15 cellular contexts compared by ENCODE assay signal in the genomic region with DNA sequence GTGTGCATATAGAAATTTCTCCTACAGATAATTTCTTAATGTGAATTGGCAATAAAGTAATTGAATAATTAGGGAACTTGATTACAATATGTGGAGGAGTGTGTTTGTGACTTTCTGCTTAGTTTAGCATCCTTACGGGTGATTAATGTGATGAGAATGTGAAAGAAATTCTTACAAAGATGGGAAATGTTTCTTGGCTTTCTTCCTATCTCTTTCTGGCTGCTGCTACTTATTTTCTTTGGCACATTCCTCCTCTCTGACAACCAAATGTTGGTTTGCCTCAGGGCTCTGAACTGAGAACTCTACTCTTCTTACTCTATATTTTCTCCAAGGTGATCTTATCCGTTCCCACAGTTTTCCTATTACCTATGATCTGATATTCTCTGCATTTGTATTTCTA.
DNase-seq lines count a peak whose midpoint lies in the region; ATAC-seq and TF ChIP-seq lines count a peak whose summit lies in the region.
"Had no signal": no experiment of that assay in that cellular context is flagged by ENCODE, and none has a peak within 500 bp of the region (broad histone marks: within the 10 kb centered on the region; RNA-seq: fewer than 3 reads in every experiment).

No MANE protein-coding gene starts in this region.

- H3K36me3 ChIP-seq in fibroblast of lung (ENCODE audit: control insufficient read depth, insufficient read depth, low read length) (no peaks in the 10 kb centered on the region), upper lobe of left lung (no peaks in the 10 kb centered on the region)

- H3K27me3 Mint-ChIP-seq in osteocyte (ENCODE audit: unreplicated experiment): no peaks in the 10 kb centered on the region

- TF ChIP-seq POLR2A in upper lobe of left lung (IDR thresholded peaks at IDR 0.05): no peak

- H3K27ac Mint-ChIP-seq in osteocyte (ENCODE audit: unreplicated experiment): peak overlapping the region; percentile 21
- H3K27ac Mint-ChIP-seq: CD4-positive, alpha-beta memory T cell; stimulated activated naive CD8-positive, alpha-beta T cell treated with anti-CD3 and anti-CD28 coated beads, Interleukin-15, Interleukin-2, amounts not matched to agents 100 ng/mL and 50 ng/mL, for 24 hours had no signal

- H3K36me3 Mint-ChIP-seq in osteocyte (ENCODE audit: unreplicated experiment): peaks cover 5% of the 10 kb centered on the region

- H3K4me3 ChIP-seq in fibroblast of lung (replicated peaks in 1 of 4; ENCODE audit: control extremely low read depth in 1 of 4, insufficient read depth in 1 of 4, low read depth in 3 of 4, low read length in 4 of 4) (no peak overlapping the region), upper lobe of left lung (no peak overlapping the region)

- no peak for TF ChIP-seq EP300 in upper lobe of left lung (IDR thresholded peaks at IDR 0.05)

- no peaks in the 10 kb centered on the region for H3K79me2 ChIP-seq in fibroblast of lung (ENCODE audit: control insufficient read depth, insufficient read depth, low read length)

- H3K27me3 ChIP-seq in fibroblast of lung (ENCODE audit: control insufficient read depth, insufficient read depth, low read length) (no peaks in the 10 kb centered on the region), upper lobe of left lung (no peaks in the 10 kb centered on the region)

- H3K4me3 Mint-ChIP-seq in osteocyte (ENCODE audit: unreplicated experiment): no peak overlapping the region
- H3K4me3 Mint-ChIP-seq: CD4-positive, alpha-beta memory T cell; stimulated activated naive CD8-positive, alpha-beta T cell treated with anti-CD3 and anti-CD28 coated beads, Interleukin-15, Interleukin-2, amounts not matched to agents 100 ng/mL and 50 ng/mL, for 24 hours had no signal

- H3K4me1 ChIP-seq in fibroblast of lung (ENCODE audit: control insufficient read depth, extremely low read depth, insufficient read depth, low read length) (peaks cover 6% of the 10 kb centered on the region), upper lobe of left lung (peaks cover 0 to 6% (median 4%) of the 10 kb centered on the region in 4 donors)

- no peak overlapping the region for H3K9ac ChIP-seq in fibroblast of lung (ENCODE audit: insufficient read depth, low read length)

- no peak for ATAC-seq in left colon
- ATAC-seq in upper lobe of left lung (ENCODE audit: low FRiP score in 2 of 2): no peak
- ATAC-seq: activated CD4-positive, CD25-positive, alpha-beta regulatory T cell treated with anti-CD3 and anti-CD28 coated beads, Interleukin-2, amount 50 U/mL, for 24 hours had no signal

- DNase-seq in EH (ENCODE audit: low read depth): peak; percentile 91
- peak; percentile 83 for DNase-seq in RPMI7951 (ENCODE audit: low read depth)
- peak; percentile 67 to 93 for DNase-seq in fibroblast of lung (ENCODE audit: low read depth in 2 of 2)
- no peak for DNase-seq in osteocyte (ENCODE audit: extremely low spot score, unreplicated experiment)
- DNase-seq in left colon: no peak
- no peak for DNase-seq in DMS53 treated with DMSO at 0.1 percent for 48 hours (lab: John Stamatoyannopoulos, UW; ENCODE audit: unreplicated experiment)
- DNase-seq in upper lobe of left lung: no peak
- DNase-seq in NCI-H2081 (lab: John Stamatoyannopoulos, UW): no peak
- DNase-seq: activated T-cell treated with anti-CD3 and anti-CD28 coated beads, Interleukin-2, amount 50 U/mL, for 1 hour; anterior cingulate cortex; CD4-positive, alpha-beta memory T cell; effector memory CD4-positive, alpha-beta T cell; mesendoderm had no signal

- H4K20me1 ChIP-seq in fibroblast of lung (ENCODE audit: control insufficient read depth, extremely low read depth, insufficient read depth, low read length): no peaks in the 10 kb centered on the region

- H3K4me1 Mint-ChIP-seq in osteocyte (ENCODE audit: unreplicated experiment): peaks cover 48% of the 10 kb centered on the region
- H3K4me1 Mint-ChIP-seq: CD4-positive, alpha-beta memory T cell had no signal

- 61 to 64% methylated on average over 2 of the region's 2 CpGs for WGBS in upper lobe of left lung, 2 donors

- peaks cover 15% of the 10 kb centered on the region for H3K9me3 Mint-ChIP-seq in osteocyte (ENCODE audit: unreplicated experiment)

- intact Hi-C loops in left colon (cut with DNase I, micrococcal nuclease): no loop called here

- H3K27ac ChIP-seq in fibroblast of lung (ENCODE audit: insufficient read depth, low read length) (no peak overlapping the region), upper lobe of left lung (no peak overlapping the region)

- H3K9me3 ChIP-seq in fibroblast of lung (ENCODE audit: control insufficient read depth, insufficient read depth, low read depth, low read length): no peaks in the 10 kb centered on the region
- peaks cover 0 to 3% (median 0%) of the 10 kb centered on the region in 4 donors for H3K9me3 ChIP-seq in upper lobe of left lung

- no peak overlapping the region for H3K4me2 ChIP-seq in fibroblast of lung (ENCODE audit: extremely low read depth, insufficient read depth, low read length)

- no peak overlapping the region for H2AFZ ChIP-seq in fibroblast of lung (ENCODE audit: low read length)

- TF ChIP-seq CTCF in fibroblast of lung (conservative IDR thresholded peaks at IDR 0.05 in 1 of 2, IDR thresholded peaks at IDR 0.05 in 1 of 2; ENCODE audit: low read depth in 1 of 2, low read length in 2 of 2): no peak
- TF ChIP-seq CTCF in osteocyte (IDR thresholded peaks at IDR 0.05): no peak
- TF ChIP-seq CTCF in upper lobe of left lung (IDR thresholded peaks at IDR 0.05): no peak

Comparison
In these comparisons a context has a peak if more than half of its experiments do, and no peak if none do; other contexts are left out.
1. DNase-seq: peak in EH (single experiment), RPMI7951 (single experiment) and fibroblast of lung (2 of 2); none in osteocyte (single experiment), left colon (0 of 2), DMS53 treated with DMSO at 0.1 percent for 48 hours (single experiment), upper lobe of left lung (0 of 2) and NCI-H2081 (0 of 2).